In the genomic region with DNA sequence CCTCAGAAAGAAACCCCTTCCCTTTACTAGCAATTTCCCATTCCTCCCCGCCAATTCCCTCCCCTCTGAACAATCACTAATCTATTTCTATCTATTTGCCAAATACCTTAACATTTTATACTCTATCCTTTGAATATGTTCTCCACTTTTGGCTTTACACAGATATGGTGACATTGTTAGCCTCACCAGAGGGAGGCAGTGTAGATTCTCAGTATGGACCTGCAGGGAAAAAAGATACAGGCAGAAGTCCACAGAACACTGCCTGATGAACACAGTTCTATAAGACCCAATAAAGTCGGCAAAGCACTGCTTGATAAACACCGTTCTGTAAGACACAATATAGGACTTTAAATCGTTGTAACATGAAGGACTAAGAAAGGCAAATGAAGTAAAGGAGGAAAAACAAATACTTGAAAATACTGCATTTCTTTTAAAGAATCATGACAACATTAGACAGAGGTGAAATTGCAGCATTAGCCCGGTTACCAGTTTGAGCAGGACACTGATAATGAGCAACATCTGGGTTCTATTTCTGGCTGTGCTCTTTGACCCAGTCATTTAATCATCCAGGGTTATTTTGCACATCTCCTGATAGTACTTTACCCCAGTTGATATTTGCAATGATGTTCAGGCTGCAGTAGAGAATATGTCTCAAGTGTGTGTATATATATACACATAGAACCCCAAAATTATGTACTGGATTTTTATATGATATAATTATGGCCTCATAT, we compare ENCODE assay signal across 7 cellular contexts.
DNase-seq lines count a peak whose midpoint lies in the region; ATAC-seq and TF ChIP-seq lines count a peak whose summit lies in the region.

No MANE protein-coding gene starts in this region.

- H3K4me2 ChIP-seq in MM.1S (ENCODE audit: low read depth, low read length) = no peak overlapping the region

- H3K4me1 ChIP-seq in MM.1S (ENCODE audit: low read length) = peaks cover 15% of the 10 kb centered on the region
- peaks cover 14% of the 10 kb centered on the region for H3K4me1 ChIP-seq in psoas muscle

- no peaks in the 10 kb centered on the region for H3K9me2 ChIP-seq in MM.1S (replicated peaks; ENCODE audit: insufficient read depth, low read length)

- H4K20me1 ChIP-seq in MM.1S (ENCODE audit: insufficient read depth, low read length) = no peaks in the 10 kb centered on the region

- ATAC-seq in psoas muscle = peak in 2 of 4 donors; percentile 60 to 76

- H3K4me3 ChIP-seq in GM12864 (ENCODE audit: low read depth, low read length) = no peak overlapping the region
- no peak overlapping the region for H3K4me3 ChIP-seq in MM.1S (ENCODE audit: low read length)
- no peak overlapping the region for H3K4me3 ChIP-seq in fibroblast of villous mesenchyme (ENCODE audit: low read depth, low read length)
- no peak overlapping the region for H3K4me3 ChIP-seq in psoas muscle

- WGBS in psoas muscle, 3 donors = 47 to 58% (median 49%) methylated on average over 5 of the region's 5 CpGs

- no peak overlapping the region for H3K9ac ChIP-seq in MM.1S (ENCODE audit: low read length)

- H3K79me2 ChIP-seq in MM.1S (ENCODE audit: low read length) = no peaks in the 10 kb centered on the region

- H3K27me3 ChIP-seq in MM.1S (replicated peaks; ENCODE audit: insufficient read depth, low read length) (no peaks in the 10 kb centered on the region), psoas muscle (ENCODE audit: insufficient read depth in 3 of 3, low read length in 2 of 3) (no peaks in the 10 kb centered on the region)

- intact Hi-C loops in psoas muscle (cut with DNase I) = loop anchor here (5.0 to 10.0 kb wide), 5 partner anchors 185 to 1053 kb away; no protein-coding TSS in a partner anchor

- no peaks in the 10 kb centered on the region for H3K36me3 ChIP-seq in MM.1S (replicated peaks; ENCODE audit: insufficient read depth, low read length)
- H3K36me3 ChIP-seq in psoas muscle (ENCODE audit: insufficient read depth in 1 of 2, low read depth in 1 of 2) = peaks cover 0 to 14% of the 10 kb centered on the region in 2 donors

- no peak overlapping the region for H3K27ac ChIP-seq in MM.1S (ENCODE audit: low read length)
- no peak overlapping the region for H3K27ac ChIP-seq in VCaP
- no peak overlapping the region for H3K27ac ChIP-seq in psoas muscle

- H3F3A ChIP-seq in MM.1S (ENCODE audit: insufficient read depth, low read length) = peaks cover 10% of the 10 kb centered on the region

- no peak for DNase-seq in GM12864 (ENCODE audit: low read depth)
- DNase-seq in MM.1S = no peak
- DNase-seq in fibroblast of villous mesenchyme (ENCODE audit: low read depth) = peak; percentile 31
- DNase-seq in psoas muscle = no peak
- no peak for DNase-seq in GF-D8 (lab: John Stamatoyannopoulos, UW)
- DNase-seq in islet precursor cell = no peak

- H2AFZ ChIP-seq in MM.1S (ENCODE audit: low read length) = no peak overlapping the region

- TF ChIP-seq CTCF in GM12864 (IDR thresholded peaks at IDR 0.05; ENCODE audit: low read depth, low read length, missing control alignments) (peak; percentile 57), MM.1S (IDR thresholded peaks at IDR 0.05; ENCODE audit: low read length) (peak; percentile 49), VCaP (conservative IDR thresholded peaks at IDR 0.05) (peak; percentile 69), fibroblast of villous mesenchyme (IDR thresholded peaks at IDR 0.05; ENCODE audit: insufficient read depth, low read depth, low read length) (peak; percentile 64), psoas muscle (IDR thresholded peaks at IDR 0.05) (peak; percentile 49)

- no peaks in the 10 kb centered on the region for H3K9me3 ChIP-seq in MM.1S (replicated peaks; ENCODE audit: insufficient read depth, low read length)
- H3K9me3 ChIP-seq in psoas muscle = no peaks in the 10 kb centered on the region
